Comparison of ENCODE assay signal across 1 cellular context in genomic region chr2:207983654-207984053, GRCh38.
TF ChIP-seq lines count a peak whose summit lies in the region.

No MANE protein-coding gene starts in this region.

TF ChIP-seq in GM23338, 12 proteins besides CTCF, POLR2A, EP300 and RAD21 (continued from another document):
- TF ChIP-seq, protein P1, sequence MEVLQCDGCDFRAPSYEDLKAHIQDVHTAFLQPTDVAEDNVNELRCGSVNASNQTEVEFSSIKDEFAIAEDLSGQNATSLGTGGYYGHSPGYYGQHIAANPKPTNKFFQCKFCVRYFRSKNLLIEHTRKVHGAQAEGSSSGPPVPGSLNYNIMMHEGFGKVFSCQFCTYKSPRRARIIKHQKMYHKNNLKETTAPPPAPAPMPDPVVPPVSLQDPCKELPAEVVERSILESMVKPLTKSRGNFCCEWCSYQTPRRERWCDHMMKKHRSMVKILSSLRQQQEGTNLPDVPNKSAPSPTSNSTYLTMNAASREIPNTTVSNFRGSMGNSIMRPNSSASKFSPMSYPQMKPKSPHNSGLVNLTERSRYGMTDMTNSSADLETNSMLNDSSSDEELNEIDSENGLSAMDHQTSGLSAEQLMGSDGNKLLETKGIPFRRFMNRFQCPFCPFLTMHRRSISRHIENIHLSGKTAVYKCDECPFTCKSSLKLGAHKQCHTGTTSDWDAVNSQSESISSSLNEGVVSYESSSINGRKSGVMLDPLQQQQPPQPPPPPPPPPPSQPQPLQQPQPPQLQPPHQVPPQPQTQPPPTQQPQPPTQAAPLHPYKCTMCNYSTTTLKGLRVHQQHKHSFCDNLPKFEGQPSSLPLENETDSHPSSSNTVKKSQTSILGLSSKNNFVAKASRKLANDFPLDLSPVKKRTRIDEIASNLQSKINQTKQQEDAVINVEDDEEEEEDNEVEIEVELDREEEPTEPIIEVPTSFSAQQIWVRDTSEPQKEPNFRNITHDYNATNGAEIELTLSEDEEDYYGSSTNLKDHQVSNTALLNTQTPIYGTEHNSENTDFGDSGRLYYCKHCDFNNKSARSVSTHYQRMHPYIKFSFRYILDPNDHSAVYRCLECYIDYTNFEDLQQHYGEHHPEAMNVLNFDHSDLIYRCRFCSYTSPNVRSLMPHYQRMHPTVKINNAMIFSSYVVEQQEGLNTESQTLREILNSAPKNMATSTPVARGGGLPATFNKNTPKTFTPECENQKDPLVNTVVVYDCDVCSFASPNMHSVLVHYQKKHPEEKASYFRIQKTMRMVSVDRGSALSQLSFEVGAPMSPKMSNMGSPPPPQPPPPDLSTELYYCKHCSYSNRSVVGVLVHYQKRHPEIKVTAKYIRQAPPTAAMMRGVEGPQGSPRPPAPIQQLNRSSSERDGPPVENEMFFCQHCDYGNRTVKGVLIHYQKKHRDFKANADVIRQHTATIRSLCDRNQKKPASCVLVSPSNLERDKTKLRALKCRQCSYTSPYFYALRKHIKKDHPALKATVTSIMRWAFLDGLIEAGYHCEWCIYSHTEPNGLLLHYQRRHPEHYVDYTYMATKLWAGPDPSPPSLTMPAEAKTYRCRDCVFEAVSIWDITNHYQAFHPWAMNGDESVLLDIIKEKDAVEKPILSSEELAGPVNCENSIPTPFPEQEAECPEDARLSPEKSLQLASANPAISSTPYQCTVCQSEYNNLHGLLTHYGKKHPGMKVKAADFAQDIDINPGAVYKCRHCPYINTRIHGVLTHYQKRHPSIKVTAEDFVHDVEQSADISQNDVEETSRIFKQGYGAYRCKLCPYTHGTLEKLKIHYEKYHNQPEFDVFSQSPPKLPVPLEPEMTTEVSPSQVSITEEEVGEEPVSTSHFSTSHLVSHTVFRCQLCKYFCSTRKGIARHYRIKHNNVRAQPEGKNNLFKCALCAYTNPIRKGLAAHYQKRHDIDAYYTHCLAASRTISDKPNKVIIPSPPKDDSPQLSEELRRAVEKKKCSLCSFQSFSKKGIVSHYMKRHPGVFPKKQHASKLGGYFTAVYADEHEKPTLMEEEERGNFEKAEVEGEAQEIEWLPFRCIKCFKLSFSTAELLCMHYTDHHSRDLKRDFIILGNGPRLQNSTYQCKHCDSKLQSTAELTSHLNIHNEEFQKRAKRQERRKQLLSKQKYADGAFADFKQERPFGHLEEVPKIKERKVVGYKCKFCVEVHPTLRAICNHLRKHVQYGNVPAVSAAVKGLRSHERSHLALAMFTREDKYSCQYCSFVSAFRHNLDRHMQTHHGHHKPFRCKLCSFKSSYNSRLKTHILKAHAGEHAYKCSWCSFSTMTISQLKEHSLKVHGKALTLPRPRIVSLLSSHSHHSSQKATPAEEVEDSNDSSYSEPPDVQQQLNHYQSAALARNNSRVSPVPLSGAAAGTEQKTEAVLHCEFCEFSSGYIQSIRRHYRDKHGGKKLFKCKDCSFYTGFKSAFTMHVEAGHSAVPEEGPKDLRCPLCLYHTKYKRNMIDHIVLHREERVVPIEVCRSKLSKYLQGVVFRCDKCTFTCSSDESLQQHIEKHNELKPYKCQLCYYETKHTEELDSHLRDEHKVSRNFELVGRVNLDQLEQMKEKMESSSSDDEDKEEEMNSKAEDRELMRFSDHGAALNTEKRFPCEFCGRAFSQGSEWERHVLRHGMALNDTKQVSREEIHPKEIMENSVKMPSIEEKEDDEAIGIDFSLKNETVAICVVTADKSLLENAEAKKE (CRISPR knock-in tag; IDR thresholded peaks at IDR 0.05) = no peak
- TF ChIP-seq EZH2phosphoT487 (IDR thresholded peaks at IDR 0.05; ENCODE audit: unreplicated experiment) = no peak
- TF ChIP-seq EZH2 (IDR thresholded peaks at IDR 0.05; ENCODE audit: low read depth, unreplicated experiment) = no peak
- TF ChIP-seq NANOG (IDR thresholded peaks at IDR 0.05; ENCODE audit: borderline replicate concordance) = no peak
- no peak for TF ChIP-seq JUNB (IDR thresholded peaks at IDR 0.05; ENCODE audit: unreplicated experiment)
- no peak for TF ChIP-seq ZNF331 (CRISPR knock-in tag; IDR thresholded peaks at IDR 0.05; ENCODE audit: low read depth)
TF ChIP-seq in GM23338: peak in this region for 0.
